In the genomic region with DNA sequence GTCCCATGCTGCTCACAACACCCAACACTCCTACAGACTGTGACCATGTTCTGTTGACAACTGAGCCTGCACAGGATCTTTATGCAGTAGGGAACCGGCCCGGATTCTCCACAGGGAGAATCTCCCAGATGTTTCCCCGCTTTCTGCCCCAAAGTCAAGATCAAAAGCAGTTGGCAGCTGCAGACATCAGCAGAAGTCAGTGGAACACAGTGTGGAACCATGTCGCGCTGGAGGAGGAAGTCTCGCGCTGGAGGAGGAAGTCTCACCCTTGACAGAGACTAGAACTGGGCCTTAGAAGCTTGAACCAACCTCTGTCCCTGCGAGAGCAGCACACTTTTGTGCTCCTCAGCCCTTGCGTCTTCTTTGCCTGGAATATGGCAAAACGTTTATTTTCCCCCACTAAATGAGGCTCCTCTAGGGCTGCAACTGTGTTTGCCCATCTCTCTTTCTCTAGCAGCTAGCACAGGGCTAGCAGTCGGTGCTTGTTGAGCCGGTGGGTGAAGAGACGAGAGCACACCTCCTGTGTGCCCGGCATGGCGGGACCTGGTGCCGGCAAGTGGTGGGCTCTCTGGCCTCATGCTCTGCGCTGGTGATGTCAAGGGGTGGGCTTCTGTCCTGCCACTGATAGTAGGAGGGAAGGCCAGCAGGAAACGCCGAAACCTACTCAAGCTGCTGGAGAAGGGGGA, we compare ENCODE assay signal across 22 cellular contexts. TPM values are rescaled to one million over a fixed set of nuclear protein-coding genes. Genes with fewer than 3 reads are reported as not detected.
DNase-seq lines count a peak whose midpoint lies in the region; ATAC-seq, FAIRE-seq and TF ChIP-seq lines count a peak whose summit lies in the region.
"Had no signal": no experiment of that assay in that cellular context is flagged by ENCODE, and none has a peak within 500 bp of the region (broad histone marks: within the 10 kb centered on the region; RNA-seq: fewer than 3 reads in every experiment).

No MANE protein-coding gene starts in this region.

- no peak for FAIRE-seq in HepG2 (lab: Jason Lieb, UNC)
- FAIRE-seq: GM18507, GM19239 had no signal

- no peak overlapping the region for H3K27ac Mint-ChIP-seq in memory B cell
- H3K27ac Mint-ChIP-seq: activated CD8-positive, alpha-beta memory T cell treated with anti-CD3 and anti-CD28 coated beads, Interleukin-2, amount 10 ng/mL, durations not matched to agents 7 days and 5 days; activated naive CD4-positive, alpha-beta T cell treated with anti-CD3 and anti-CD28 coated beads for 36 hours had no signal

- no peak for DNase-seq in right lobe of liver
- DNase-seq in HepG2 (ENCODE audit: low spot score), result no peak
- peak; percentile 43 for DNase-seq in SKM-1 treated with dmso at 0.1 percent for 144 hours (lab: John Stamatoyannopoulos, UW; ENCODE audit: unreplicated experiment)
- DNase-seq in memory B cell (ENCODE audit: low spot score in 2 of 2), result no peak
- no peak for DNase-seq in NK-92 (lab: John Stamatoyannopoulos, UW; ENCODE audit: unreplicated experiment)
- DNase-seq in DMS79 treated with DMSO at 0.1 percent for 48 hours (lab: John Stamatoyannopoulos, UW), result no peak
- DNase-seq in NCI-H510A treated with DMSO at 0.1 percent for 48 hours (lab: John Stamatoyannopoulos, UW), result no peak
- DNase-seq: activated CD8-positive, alpha-beta memory T cell treated with anti-CD3 and anti-CD28 coated beads, Interleukin-2, amount 10 ng/mL, durations not matched to agents 7 days and 5 days; activated naive CD4-positive, alpha-beta T cell treated with anti-CD3 and anti-CD28 coated beads for 36 hours; dorsolateral prefrontal cortex; hypothalamus; left cardiac atrium; NCI-H1048; NCI-H2227 treated with DMSO at 0.1 percent for 48 hours; PC-9; stimulated activated CD4-positive, alpha-beta T cell treated with anti-CD3 and anti-CD28 coated beads, Interleukin-1b, Interleukin-23, amount 100 ng/mL, for 48 hours; stimulated activated CD8-positive, alpha-beta memory T cell treated with anti-CD3 and anti-CD28 coated beads, Interleukin-4, amount 100 ng/mL, for 48 hours; T-helper 1 cell; testis had no signal

- TF ChIP-seq EP300 in HepG2 (IDR thresholded peaks at IDR 0.05; ENCODE audit: low read depth in 2 of 2, low read length in 2 of 2) (no peak), HepG2 (CRISPR knock-in tag; IDR thresholded peaks at IDR 0.05; ENCODE audit: borderline replicate concordance) (no peak)

- no peak for TF ChIP-seq CTCF in right lobe of liver (IDR thresholded peaks at IDR 0.05)
- TF ChIP-seq CTCF in HepG2 (CRISPR knock-in tag; IDR thresholded peaks at IDR 0.05), result no peak

- peak overlapping the region; percentile 8 for H3K4me3 Mint-ChIP-seq in memory B cell
- H3K4me3 Mint-ChIP-seq: activated CD8-positive, alpha-beta memory T cell treated with anti-CD3 and anti-CD28 coated beads, Interleukin-2, amount 10 ng/mL, durations not matched to agents 7 days and 5 days; activated naive CD4-positive, alpha-beta T cell treated with anti-CD3 and anti-CD28 coated beads for 36 hours had no signal

- H3K36me3 ChIP-seq in right lobe of liver (no peaks in the 10 kb centered on the region), HepG2 (replicated peaks in 1 of 2; ENCODE audit: control insufficient read depth in 1 of 2, insufficient read depth in 2 of 2, low read length in 2 of 2) (no peaks in the 10 kb centered on the region)

- H3K36me3 Mint-ChIP-seq in memory B cell, result no peaks in the 10 kb centered on the region

- H3K9me3 Mint-ChIP-seq in memory B cell, result no peaks in the 10 kb centered on the region
- H3K9me3 Mint-ChIP-seq: activated naive CD4-positive, alpha-beta T cell treated with anti-CD3 and anti-CD28 coated beads for 36 hours had no signal

- no peaks in the 10 kb centered on the region for H4K20me1 ChIP-seq in HepG2 (ENCODE audit: insufficient read depth, low read length)

- ATAC-seq in right lobe of liver (peak; percentile 25 to 55 (median 31)), HepG2 (no peak), memory B cell (ENCODE audit: low read depth) (no peak), GM19455 (IDR thresholded peaks at IDR 0.05; ENCODE audit: unreplicated experiment) (no peak)
- ATAC-seq: activated CD8-positive, alpha-beta memory T cell treated with anti-CD3 and anti-CD28 coated beads, Interleukin-2, amount 10 ng/mL, durations not matched to agents 7 days and 5 days; left cardiac atrium had no signal

- 61% methylated on average over 10 of the region's 19 CpGs for WGBS in right lobe of liver (ENCODE audit: insufficient coverage, low coverage, low lambda C conversion rate, missing lambda C conversion rate)
- WGBS in HepG2 (ENCODE audit: low lambda C conversion rate), result 88% methylated on average over 19 of the region's 19 CpGs

- no peak overlapping the region for H3K9ac ChIP-seq in HepG2 (ENCODE audit: insufficient read depth, low read depth, low read length)

- H3K9me3 ChIP-seq in right lobe of liver, result no peaks in the 10 kb centered on the region
- no peaks in the 10 kb centered on the region for H3K9me3 ChIP-seq in HepG2 (ENCODE audit: low read length)
- H3K9me3 ChIP-seq: testis had no signal

- no peaks in the 10 kb centered on the region for H3K79me2 ChIP-seq in HepG2 (ENCODE audit: insufficient read depth, low read length)

- H3K4me2 ChIP-seq in HepG2 (ENCODE audit: low read depth, low read length), result no peak overlapping the region
- H3K4me2 ChIP-seq: PC-9 had no signal

- TF ChIP-seq POLR2A in right lobe of liver (IDR thresholded peaks at IDR 0.05) (no peak), HepG2 (IDR thresholded peaks at IDR 0.05; ENCODE audit: insufficient read depth in 1 of 2, low read depth in 2 of 2, low read length in 2 of 2) (no peak)

- in situ Hi-C loops in HepG2 (cut with HindIII; ENCODE audit: extremely low pct_ligation_motif_present, low pct_unique_long_range_greater_than_20kb), result no loop called here

- H3K27me3 ChIP-seq in right lobe of liver, result no peaks in the 10 kb centered on the region
- peaks cover 16 to 39% of the 10 kb centered on the region in 2 experiments; a peak in 4 of 5 replicates for H3K27me3 ChIP-seq in HepG2 (ENCODE audit: control insufficient read depth in 1 of 2, insufficient read depth in 2 of 2, low read length in 2 of 2)
- H3K27me3 ChIP-seq: testis had no signal

- H3K4me1 Mint-ChIP-seq in memory B cell, result peaks cover 8% of the 10 kb centered on the region

- H3K4me1 ChIP-seq in right lobe of liver, result peaks cover 0 to 10% (median 0%) of the 10 kb centered on the region in 4 donors
- H3K4me1 ChIP-seq in HepG2 (ENCODE audit: insufficient read depth, low read length), result peaks cover 25% of the 10 kb centered on the region

- TF ChIP-seq RAD21 in HepG2 (CRISPR knock-in tag; IDR thresholded peaks at IDR 0.05), result no peak

- CTCF ChIA-PET in HepG2 (lab: Yijun Ruan, JAX; ENCODE audit: low intra/inter-chr PET ratio, low total read pairs), result no interaction called here

- no TSS peak for BruUV-seq in HepG2 (replicated peaks; lab: Mats Ljungman, UMichigan)

- H3K27me3 Mint-ChIP-seq in memory B cell, result peaks cover 7% of the 10 kb centered on the region

- intact Hi-C loops in right lobe of liver (cut with DNase I), result no loop called here
- intact Hi-C loops in HepG2 (cut with micrococcal nuclease; ENCODE audit: unreplicated experiment), result no loop called here

- POLR2A ChIA-PET in HepG2 (lab: Yijun Ruan, JAX), result no interaction called here

- H3K27ac ChIP-seq in right lobe of liver (no peak overlapping the region), HepG2 (ENCODE audit: extremely low read length, insufficient read depth, low read length) (no peak overlapping the region)
- H3K27ac ChIP-seq: PC-9, testis had no signal

- no peak overlapping the region for H2AFZ ChIP-seq in HepG2 (ENCODE audit: low read length)
- H2AFZ ChIP-seq: PC-9 had no signal

- H3K4me3 ChIP-seq in right lobe of liver (no peak overlapping the region), HepG2 (replicated peaks in 1 of 3; ENCODE audit: insufficient read depth in 1 of 3, low read depth in 2 of 3, low read length in 3 of 3) (no peak overlapping the region)
- H3K4me3 ChIP-seq: dorsolateral prefrontal cortex, PC-9, testis had no signal

TF ChIP-seq in HepG2, 621 proteins besides CTCF, POLR2A, EP300 and RAD21 (continues in another document):
- TF ChIP-seq YEATS2 (CRISPR knock-in tag; IDR thresholded peaks at IDR 0.05; ENCODE audit: borderline replicate concordance), result no peak
- TF ChIP-seq NFIC (IDR thresholded peaks at IDR 0.05; ENCODE audit: low read length), result no peak
- no peak for TF ChIP-seq MBD4 (IDR thresholded peaks at IDR 0.05; ENCODE audit: borderline replicate concordance, low read length)
- no peak for TF ChIP-seq TARDBP (CRISPR knock-in tag; IDR thresholded peaks at IDR 0.05)
- no peak for TF ChIP-seq ZNF547 (CRISPR knock-in tag; IDR thresholded peaks at IDR 0.05)
- no peak for TF ChIP-seq CEBPB (IDR thresholded peaks at IDR 0.05; ENCODE audit: borderline replicate concordance, low read depth, low read length)
- TF ChIP-seq ZNF234 (CRISPR knock-in tag; conservative IDR thresholded peaks at IDR 0.05), result no peak
- TF ChIP-seq ZNF34 (CRISPR knock-in tag; IDR thresholded peaks at IDR 0.05; ENCODE audit: borderline replicate concordance), result no peak
- TF ChIP-seq ELF3 (CRISPR knock-in tag; IDR thresholded peaks at IDR 0.05), result no peak
- TF ChIP-seq ZNF773 (CRISPR knock-in tag; IDR thresholded peaks at IDR 0.05; ENCODE audit: borderline replicate concordance), result no peak

RNA-seq across cellular contexts. Expression of gene MRC2, which starts 2.1 kb away (rescaled TPM):
- total RNA-seq in right lobe of liver (1 to 10 TPM; 1.7 to 7.4 (median 3.8) TPM), HepG2 (2016; rRNA removed; fragmentation: Illumina TruSeq; extraction: Trizol) (not detected in 2 replicates)
- total RNA-seq in HepG2 (2016; cell fraction: cytosol; rRNA removed; fragmentation: Illumina TruSeq; extraction: Trizol; ENCODE audit: low read depth), result not detected in 2 replicates
- not detected in 2 replicates for total RNA-seq in HepG2 (2016; cell fraction: insoluble cytoplasmic fraction; rRNA removed; fragmentation: Illumina TruSeq; extraction: Trizol)
- total RNA-seq in HepG2 (2016; cell fraction: membrane; rRNA removed; fragmentation: Illumina TruSeq; extraction: Trizol), result not detected in 2 replicates
- not detected in 2 replicates for total RNA-seq in HepG2 (2016; cell fraction: nucleus; rRNA removed; fragmentation: Illumina TruSeq; extraction: Trizol)
- not detected in 2 replicates for polyA plus RNA-seq in HepG2 (2011; rRNA removed)
- not detected in 2 replicates for polyA plus RNA-seq in HepG2 (2011; cell fraction: cytosol; rRNA removed)
- polyA plus RNA-seq in HepG2 (2011; cell fraction: nucleus; rRNA removed), result 0.03 and 0.10 TPM in 2 replicates
- 0.01 TPM in 1 of 2 replicates, not detected in the other for polyA plus RNA-seq in HepG2 (2012)
- polyA plus RNA-seq in HepG2 (2016; cell fraction: cytosol; fragmentation: Illumina TruSeq; extraction: Trizol; ENCODE audit: low read depth), result not detected in 2 replicates
- polyA plus RNA-seq in HepG2 (2016; cell fraction: insoluble cytoplasmic fraction; fragmentation: Illumina TruSeq; extraction: Trizol; ENCODE audit: low read depth), result not detected in 2 replicates
- polyA plus RNA-seq in HepG2 (2016; cell fraction: membrane; fragmentation: Illumina TruSeq; extraction: Trizol; ENCODE audit: low read depth), result not detected in 2 replicates
- polyA plus RNA-seq in HepG2 (2016; cell fraction: nucleus; fragmentation: Illumina TruSeq; extraction: Trizol; ENCODE audit: insufficient read depth, low read depth), result not detected in 2 replicates
- polyA minus RNA-seq in HepG2 (2011; rRNA and poly(A)+ RNA removed; ENCODE audit: low replicate concordance), result 0.04 and 20.3 TPM in 2 replicates
- polyA minus RNA-seq in HepG2 (2011; cell fraction: cytosol; rRNA and poly(A)+ RNA removed), result 0.26 TPM in 1 of 2 replicates, not detected in the other
- polyA minus RNA-seq in HepG2 (2011; cell fraction: nucleus; rRNA and poly(A)+ RNA removed), result 0.12 and 0.39 TPM in 2 replicates

Comparison
In these comparisons a context has a peak if more than half of its experiments do, and no peak if none do; other contexts are left out.
1. ATAC-seq: peak in right lobe of liver (4 of 4); none in HepG2 (single experiment), memory B cell (single experiment) and GM19455 (single experiment).